In the genomic region with DNA sequence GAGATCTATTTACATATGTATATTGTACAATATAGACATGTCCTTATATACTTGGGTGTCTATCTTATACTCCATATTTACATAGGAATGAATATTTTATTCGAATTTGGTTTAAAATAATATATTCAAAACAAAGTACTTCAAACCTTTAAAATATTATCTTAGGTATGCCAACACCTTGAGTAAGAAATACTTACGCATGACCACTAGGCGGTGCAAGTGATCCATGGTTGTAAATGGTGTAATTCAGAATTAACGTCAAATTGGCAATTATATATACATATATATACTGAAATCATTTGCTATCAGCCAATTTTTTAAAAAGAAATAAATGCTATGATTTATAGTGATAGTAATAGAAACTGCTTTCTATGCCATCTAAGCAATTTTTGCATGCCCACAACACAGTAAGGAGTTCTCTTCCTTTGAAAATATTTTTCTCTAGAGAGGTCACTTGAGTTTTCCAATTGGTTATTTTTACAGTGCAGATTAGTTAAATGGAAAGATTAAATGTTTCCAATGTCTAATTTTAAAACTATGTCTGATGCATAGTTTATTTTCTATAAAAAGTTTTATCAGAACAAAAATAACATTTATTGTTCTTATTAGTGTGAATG, we compare ENCODE assay signal across 8 cellular contexts. TPM values are rescaled to one million over a fixed set of nuclear protein-coding genes. Genes with fewer than 3 reads are reported as not detected.
DNase-seq lines count a peak whose midpoint lies in the region; ATAC-seq and TF ChIP-seq lines count a peak whose summit lies in the region.

No MANE protein-coding gene starts in this region.

- intact Hi-C loops in activated CD8-positive, alpha-beta T cell treated with anti-CD3 and anti-CD28 coated beads for 36 hours (cut with micrococcal nuclease), result no loop called here

- H3K36me3 Mint-ChIP-seq in activated CD8-positive, alpha-beta T cell treated with anti-CD3 and anti-CD28 coated beads for 36 hours (ENCODE audit: low read depth), result no peaks in the 10 kb centered on the region

- H3K4me1 Mint-ChIP-seq in activated CD8-positive, alpha-beta T cell treated with anti-CD3 and anti-CD28 coated beads for 36 hours (ENCODE audit: low read depth), result peaks cover 17% of the 10 kb centered on the region

- TF ChIP-seq CTCF in activated CD8-positive, alpha-beta T cell treated with anti-CD3 and anti-CD28 coated beads for 36 hours (IDR thresholded peaks at IDR 0.05), result peak; percentile 74
- TF ChIP-seq CTCF in retinal pigment epithelial cell (conservative IDR thresholded peaks at IDR 0.05; ENCODE audit: low read depth, low read length), result peak; percentile 80

- CTCF ChIA-PET in activated CD8-positive, alpha-beta T cell treated with anti-CD3 and anti-CD28 coated beads for 36 hours (lab: Charles Lee), result interaction anchor here (1.4 kb wide), 1 partner anchor 37 kb away, joined by 4 read pairs; a partner anchor contains a TSS

- H3K4me3 ChIP-seq in retinal pigment epithelial cell (ENCODE audit: low read length), result no peak overlapping the region

- H3K9me3 Mint-ChIP-seq in activated CD8-positive, alpha-beta T cell treated with anti-CD3 and anti-CD28 coated beads for 36 hours, result no peaks in the 10 kb centered on the region

- no peaks in the 10 kb centered on the region for H3K27me3 Mint-ChIP-seq in activated CD8-positive, alpha-beta T cell treated with anti-CD3 and anti-CD28 coated beads for 36 hours

- ATAC-seq in activated CD8-positive, alpha-beta T cell treated with anti-CD3 and anti-CD28 coated beads for 36 hours, result peak; percentile 69

- no peak overlapping the region for H3K27ac Mint-ChIP-seq in activated CD8-positive, alpha-beta T cell treated with anti-CD3 and anti-CD28 coated beads for 36 hours

- POLR2A ChIA-PET in activated CD8-positive, alpha-beta T cell treated with anti-CD3 and anti-CD28 coated beads for 36 hours (lab: Charles Lee), result no interaction called here

- DNase-seq in DMS53 treated with DMSO at 0.1 percent for 48 hours (lab: John Stamatoyannopoulos, UW; ENCODE audit: unreplicated experiment) (peak; percentile 34), HCEC 1CT (peak; percentile 48), NCI-H345 (lab: John Stamatoyannopoulos, UW) (peak; percentile 31), fibroblast of gingiva (ENCODE audit: low read depth) (peak; percentile 43), retinal pigment epithelial cell (ENCODE audit: low read depth) (no peak), iPS-NIHi7 (ENCODE audit: extremely low spot score) (no peak), AG08395 (ENCODE audit: low spot score) (no peak)
- peak; percentile 64 for DNase-seq in activated CD8-positive, alpha-beta T cell treated with anti-CD3 and anti-CD28 coated beads for 36 hours

- no peak overlapping the region for H3K4me3 Mint-ChIP-seq in activated CD8-positive, alpha-beta T cell treated with anti-CD3 and anti-CD28 coated beads for 36 hours

RNA-seq across cellular contexts. Expression of a gene that starts 37.5 kb away (rescaled TPM):
- total RNA-seq in activated CD8-positive, alpha-beta T cell treated with anti-CD3 and anti-CD28 coated beads for 36 hours, result 10 to 100 TPM in 1 of 2 experiments, 1 to 10 TPM in 1; 9.4 to 11.7 TPM

Comparison
In these comparisons a context has a peak if more than half of its experiments do, and no peak if none do; other contexts are left out.
1. DNase-seq: peak in DMS53 treated with DMSO at 0.1 percent for 48 hours (single experiment), HCEC 1CT (single experiment), NCI-H345 (single experiment), activated CD8-positive, alpha-beta T cell treated with anti-CD3 and anti-CD28 coated beads for 36 hours (single experiment) and fibroblast of gingiva (single experiment); none in retinal pigment epithelial cell (single experiment), iPS-NIHi7 (single experiment) and AG08395 (single experiment).